Comparison of ENCODE assay signal across 11 cellular contexts in genomic region chr1:25561426-25562100, GRCh38. TPM values are rescaled to one million over a fixed set of nuclear protein-coding genes. Genes with fewer than 3 reads are reported as not detected.
DNase-seq lines count a peak whose midpoint lies in the region; ATAC-seq and TF ChIP-seq lines count a peak whose summit lies in the region.
"Had no signal": no experiment of that assay in that cellular context is flagged by ENCODE, and none has a peak within 500 bp of the region (broad histone marks: within the 10 kb centered on the region; RNA-seq: fewer than 3 reads in every experiment).

No MANE protein-coding gene starts in this region.

- H3K27me3 Mint-ChIP-seq in CD8-positive, alpha-beta T cell (ENCODE audit: low read depth): no peaks in the 10 kb centered on the region

- no peaks in the 10 kb centered on the region for H3K9me3 Mint-ChIP-seq in CD8-positive, alpha-beta T cell

- H3K27ac Mint-ChIP-seq in CD8-positive, alpha-beta T cell: peak overlapping the region; percentile 96

- peaks cover 77% of the 10 kb centered on the region for H3K4me1 ChIP-seq in CD8-positive, alpha-beta T cell (ENCODE audit: insufficient read depth, low read length)
- H3K4me1 ChIP-seq in Peyer's patch (peaks cover 8 to 38% (median 15%) of the 10 kb centered on the region in 4 donors), colonic mucosa (peaks cover 25% of the 10 kb centered on the region), psoas muscle (peaks cover 44% of the 10 kb centered on the region), left lung (peaks cover 8 to 59% of the 10 kb centered on the region in 2 donors)

- H3K4me1 Mint-ChIP-seq in CD8-positive, alpha-beta T cell (ENCODE audit: low read depth): peaks cover 91% of the 10 kb centered on the region

- CTCF ChIA-PET in CD8-positive, alpha-beta T cell (lab: Charles Lee): interaction anchor here (1.2 to 8.6 kb wide), 4 partner anchors 11 to 58 kb away, joined by 3 to 106 read pairs (median 5); partner anchors contain the start of gene LDLRAP1
- CTCF ChIA-PET in GM10248 (lab: Yijun Ruan, JAX): interaction anchor here (1.2 kb wide), 1 partner anchor 11 kb away, joined by 4 read pairs; no protein-coding TSS in a partner anchor

- POLR2A ChIA-PET in CD8-positive, alpha-beta T cell (lab: Charles Lee): interaction anchor here (0.8 to 7.7 kb wide), 5 partner anchors 9 to 213 kb away, joined by 3 to 121 read pairs (median 4); partner anchors contain the start of genes LDLRAP1 and MAN1C1
- POLR2A ChIA-PET in GM10248 (lab: Yijun Ruan, JAX): interaction anchor here (0.6 kb wide), 1 partner anchor 314 kb away, joined by 3 read pairs; the partner anchor contains the start of gene RSRP1

- H3K4me3 Mint-ChIP-seq in CD8-positive, alpha-beta T cell: peak overlapping the region; percentile 95

- no peak for TF ChIP-seq CTCF in CD8-positive, alpha-beta T cell (IDR thresholded peaks at IDR 0.05)
- TF ChIP-seq CTCF in Peyer's patch (IDR thresholded peaks at IDR 0.05) (no peak), colonic mucosa (IDR thresholded peaks at IDR 0.05) (no peak), psoas muscle (IDR thresholded peaks at IDR 0.05) (no peak), left lung (IDR thresholded peaks at IDR 0.05) (no peak), GM10248 (IDR thresholded peaks at IDR 0.05; ENCODE audit: control extremely low read depth, extremely low read depth, low read depth, missing control alignments) (no peak)

- ATAC-seq in CD8-positive, alpha-beta T cell: peak; percentile 10
- ATAC-seq in psoas muscle (no peak), left lung (no peak)

- peak overlapping the region; percentile 78 for H3K27ac ChIP-seq in CD8-positive, alpha-beta T cell (ENCODE audit: low read depth, low read length)
- H3K27ac ChIP-seq in Peyer's patch (peak overlapping the region; percentile 68 to 88 (median 82)), colonic mucosa (peak overlapping the region; percentile 81), psoas muscle (peak overlapping the region; percentile 41), left lung (peak overlapping the region in 1 of 2 donors; percentile 55)
- H3K27ac ChIP-seq: right lobe of liver, WERI-Rb-1 had no signal

- WGBS in psoas muscle, 3 donors: 63 to 69% (median 69%) methylated on average over 8 of the region's 8 CpGs

- H3K36me3 Mint-ChIP-seq in CD8-positive, alpha-beta T cell: peaks cover 76% of the 10 kb centered on the region

- H3K4me3 ChIP-seq in CD8-positive, alpha-beta T cell (ENCODE audit: low read depth, low read length): peak overlapping the region; percentile 85
- no peak overlapping the region for H3K4me3 ChIP-seq in Peyer's patch
- H3K4me3 ChIP-seq in colonic mucosa: no peak overlapping the region
- no peak overlapping the region for H3K4me3 ChIP-seq in psoas muscle
- no peak overlapping the region for H3K4me3 ChIP-seq in left lung
- H3K4me3 ChIP-seq: right lobe of liver had no signal

- H3K9ac ChIP-seq in colonic mucosa (ENCODE audit: low read depth in 2 of 2, low read length in 2 of 2): peak overlapping the region in 1 of 2 donors; percentile 57

- intact Hi-C loops in CD8-positive, alpha-beta T cell (cut with DNase I, micrococcal nuclease): loop anchor here (1.0 to 5.0 kb wide), 6 partner anchors 11 to 261 kb away; partner anchors contain the start of genes LDLRAP1 (in 2 of the 2), MACO1 (in 1 of the 2) and MAN1C1 (in 1 of the 2)
- intact Hi-C loops in colonic mucosa (cut with DNase I) (no loop called here), psoas muscle (cut with DNase I) (no loop called here), left lung (cut with DNase I) (no loop called here)

- peaks cover 30% of the 10 kb centered on the region for H3K36me3 ChIP-seq in CD8-positive, alpha-beta T cell (ENCODE audit: insufficient read depth, low read length)
- H3K36me3 ChIP-seq in Peyer's patch: peaks cover 0 to 31% (median 0%) of the 10 kb centered on the region in 3 donors
- H3K36me3 ChIP-seq in colonic mucosa: no peaks in the 10 kb centered on the region
- peaks cover 0 to 68% of the 10 kb centered on the region in 2 donors for H3K36me3 ChIP-seq in psoas muscle (ENCODE audit: insufficient read depth in 1 of 2, low read depth in 1 of 2)
- peaks cover 0 to 51% of the 10 kb centered on the region in 2 donors for H3K36me3 ChIP-seq in left lung
- H3K36me3 ChIP-seq: WERI-Rb-1 had no signal

- peak in 3 of 7 experiments; percentile 33 to 45 (median 43) for DNase-seq in CD8-positive, alpha-beta T cell
- DNase-seq in Peyer's patch: no peak
- peak; percentile 50 for DNase-seq in colonic mucosa
- peak in 1 of 2 donors; percentile 25 for DNase-seq in psoas muscle
- no peak for DNase-seq in T-helper 9 cell
- DNase-seq in left lung: no peak
- DNase-seq in GOT3 (lab: John Stamatoyannopoulos, UW): no peak
- DNase-seq in GM10248 (ENCODE audit: extremely low spot score): no peak
- DNase-seq: NCI-H2171 treated with DMSO at 0.1 percent for 48 hours, right lobe of liver, WERI-Rb-1 had no signal

- no peaks in the 10 kb centered on the region for H3K27me3 ChIP-seq in CD8-positive, alpha-beta T cell (ENCODE audit: insufficient read depth, low read length)
- H3K27me3 ChIP-seq in Peyer's patch: no peaks in the 10 kb centered on the region
- H3K27me3 ChIP-seq in colonic mucosa: no peaks in the 10 kb centered on the region
- H3K27me3 ChIP-seq in psoas muscle (ENCODE audit: insufficient read depth in 3 of 3, low read length in 2 of 3): no peaks in the 10 kb centered on the region
- H3K27me3 ChIP-seq in left lung: no peaks in the 10 kb centered on the region
- H3K27me3 ChIP-seq: right lobe of liver had no signal

- H3K9me3 ChIP-seq in CD8-positive, alpha-beta T cell (ENCODE audit: low read length): no peaks in the 10 kb centered on the region
- H3K9me3 ChIP-seq in Peyer's patch (no peaks in the 10 kb centered on the region), colonic mucosa (no peaks in the 10 kb centered on the region), psoas muscle (no peaks in the 10 kb centered on the region), left lung (no peaks in the 10 kb centered on the region)
- H3K9me3 ChIP-seq: right lobe of liver had no signal

- TF ChIP-seq POLR2A in Peyer's patch (IDR thresholded peaks at IDR 0.05): no peak

RNA-seq across cellular contexts. Expression of gene LDLRAP1, which starts 18.2 kb away (rescaled TPM):
- 10 to 100 TPM; 46.1 to 49.5 TPM for total RNA-seq in CD8-positive, alpha-beta T cell
- total RNA-seq in Peyer's patch (10 to 100 TPM; 20.1 to 24.5 (median 22.7) TPM), colonic mucosa (10 to 100 TPM; 35.7 to 40.1 TPM), psoas muscle (10 to 100 TPM; 10.1 to 12.9 (median 10.9) TPM), left lung (10 to 100 TPM; 24.2 to 25.0 TPM)
- 10 to 100 TPM in 1 of 3 donors, 1 to 10 TPM in 2; 5.6 to 10.5 (median 6.7) TPM for polyA plus RNA-seq in psoas muscle

RNA-seq across cellular contexts. Expression of gene MAN1C1, which starts 55.0 kb away (rescaled TPM):
- total RNA-seq in CD8-positive, alpha-beta T cell: 10 to 100 TPM; 24.6 to 25.7 TPM
- total RNA-seq in Peyer's patch (10 to 100 TPM in 1 of 4 donors, 1 to 10 TPM in 3; 2.3 to 10.7 (median 6.7) TPM), colonic mucosa (1 to 10 TPM; 2.7 to 4.3 TPM), psoas muscle (1 to 10 TPM; 1.8 to 6.7 (median 2.5) TPM), left lung (10 to 100 TPM; 15.3 to 20.3 TPM)
- 1 to 10 TPM; 1.8 to 2.0 (median 1.9) TPM for polyA plus RNA-seq in psoas muscle

Comparison
In these comparisons a context has a peak if more than half of its experiments do, and no peak if none do; other contexts are left out.
1. intact Hi-C loops: an anchor here in CD8-positive, alpha-beta T cell (1.0 to 5.0 kb wide); none called in colonic mucosa, psoas muscle and left lung.